ENCODE assay signal across 12 cellular contexts in the genomic region with DNA sequence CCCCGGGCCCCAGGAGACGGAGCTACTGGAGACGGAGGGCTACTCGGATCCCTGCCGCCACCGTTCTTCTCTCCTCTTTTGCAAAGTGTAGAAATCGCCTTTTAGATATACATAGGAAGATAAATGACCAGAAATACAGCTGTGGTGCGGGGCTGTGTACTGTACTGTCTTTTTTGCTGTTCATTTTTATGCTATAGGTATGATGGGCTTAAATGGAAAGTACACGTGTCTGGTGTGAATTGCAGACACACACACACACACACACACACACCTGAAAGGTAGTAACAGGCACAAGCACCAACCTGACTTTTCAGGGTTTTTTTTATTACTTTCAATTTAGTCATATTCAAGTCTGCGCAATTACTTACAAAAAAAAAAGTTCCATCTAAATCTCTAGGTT. TPM values are rescaled to one million over a fixed set of nuclear protein-coding genes. Genes with fewer than 3 reads are reported as not detected.
A peak's percentile ranks its signal among the peaks of the same experiment; 100 is the strongest.
DNase-seq lines count a peak whose midpoint lies in the region; ATAC-seq, FAIRE-seq and TF ChIP-seq lines count a peak whose summit lies in the region.
"Had no signal": no experiment of that assay in that cellular context is flagged by ENCODE, and none has a peak within 500 bp of the region (broad histone marks: within the 10 kb centered on the region; RNA-seq: fewer than 3 reads in every experiment).

No MANE protein-coding gene starts in this region.

- H3K4me3 ChIP-seq in bronchial epithelial cell (ENCODE audit: low read depth, low read length) = peak overlapping the region; percentile 52
- peak overlapping the region; percentile 42 for H3K4me3 ChIP-seq in lower leg skin (ENCODE audit: low read depth, poor library complexity, severe bottlenecking)
- H3K4me3 ChIP-seq in tibial nerve = peak overlapping the region; percentile 45 to 60 (median 52)
- H3K4me3 ChIP-seq: K562 had no signal

- 1 to 3% methylated on average over 10 of the region's 10 CpGs for WGBS in lower leg skin, 2 donors
- WGBS in tibial nerve, 2 donors = 2% methylated on average over 10 of the region's 10 CpGs

- ATAC-seq in GM21723 (IDR thresholded peaks at IDR 0.05; ENCODE audit: unreplicated experiment) = no peak
- ATAC-seq: K562 had no signal

- TF ChIP-seq EP300 in tibial nerve (IDR thresholded peaks at IDR 0.05) = no peak

- H3K27me3 ChIP-seq in bronchial epithelial cell (ENCODE audit: control insufficient read depth, insufficient read depth, low read length) (no peaks in the 10 kb centered on the region), tibial nerve (peaks cover 0 to 5% of the 10 kb centered on the region in 2 donors)

- H3K9me3 ChIP-seq in tibial nerve = no peaks in the 10 kb centered on the region

- H3K36me3 ChIP-seq in bronchial epithelial cell (ENCODE audit: control insufficient read depth, insufficient read depth, low read length) (no peaks in the 10 kb centered on the region), tibial nerve (no peaks in the 10 kb centered on the region)

- TF ChIP-seq POLR2A in lower leg skin (IDR thresholded peaks at IDR 0.05) (no peak), tibial nerve (IDR thresholded peaks at IDR 0.05) (no peak)

- H3K4me1 ChIP-seq in tibial nerve = peaks cover 0 to 8% (median 0%) of the 10 kb centered on the region in 4 donors

- intact Hi-C loops in lower leg skin (cut with DNase I; ENCODE audit: low total_unique reads) = no loop called here

- no peak for TF ChIP-seq CTCF in bronchial epithelial cell (IDR thresholded peaks at IDR 0.05; ENCODE audit: insufficient read depth, low read length, severe bottlenecking)
- no peak for TF ChIP-seq CTCF in lower leg skin (IDR thresholded peaks at IDR 0.05)
- no peak for TF ChIP-seq CTCF in tibial nerve (IDR thresholded peaks at IDR 0.05)

- H3K27ac ChIP-seq in tibial nerve = peak overlapping the region in 2 of 4 donors; percentile 31 to 63
- H3K27ac ChIP-seq: C4-2B had no signal

- DNase-seq in NCI-H2227 treated with DMSO at 0.1 percent for 48 hours (lab: John Stamatoyannopoulos, UW) = peak; percentile 45
- DNase-seq in NCI-H2227 (lab: John Stamatoyannopoulos, UW; ENCODE audit: unreplicated experiment) = no peak
- DNase-seq in bronchial epithelial cell (ENCODE audit: low read depth) = peak; percentile 67
- DNase-seq in lower leg skin (ENCODE audit: low spot score in 2 of 2) = no peak
- DNase-seq in tibial nerve (ENCODE audit: low spot score in 2 of 2) = no peak
- DNase-seq in activated CD4-positive, alpha-beta T cell treated with anti-CD3 and anti-CD28 coated beads for 1 hour = no peak
- DNase-seq in RKO (ENCODE audit: low spot score) = no peak
- DNase-seq: activated CD4-positive, CD25-positive, alpha-beta regulatory T cell treated with anti-CD3 and anti-CD28 coated beads, Interleukin-2, amount 50 U/mL, for 72 hours had no signal

- FAIRE-seq in bronchial epithelial cell (lab: Jason Lieb, UNC) = no peak
- FAIRE-seq: endometrium, K562 had no signal

RNA-seq across cellular contexts. Expression of a gene that starts 0.8 kb away (rescaled TPM):
- 2.6 and 3.5 TPM in 2 replicates for total RNA-seq in bronchial epithelial cell
- 10 to 100 TPM; 26.1 to 63.7 (median 46.3) TPM for total RNA-seq in lower leg skin
- total RNA-seq in tibial nerve = 10 to 100 TPM in 2 of 4 donors, 1 to 10 TPM in 2; 3.5 to 26.4 (median 11.0) TPM

Comparison
In these comparisons a context has a peak if more than half of its experiments do, and no peak if none do; other contexts are left out.
1. DNase-seq: peak in NCI-H2227 treated with DMSO at 0.1 percent for 48 hours (single experiment) and bronchial epithelial cell (single experiment); none in NCI-H2227 (single experiment), lower leg skin (0 of 2), tibial nerve (0 of 2), activated CD4-positive, alpha-beta T cell treated with anti-CD3 and anti-CD28 coated beads for 1 hour (single experiment) and RKO (single experiment).
2. Peak in every context shown above with its lines, with median percentiles within 50 percentile points of each other: H3K4me3 ChIP-seq.